Comparison of ENCODE assay signal across 15 cellular contexts in the genomic region with DNA sequence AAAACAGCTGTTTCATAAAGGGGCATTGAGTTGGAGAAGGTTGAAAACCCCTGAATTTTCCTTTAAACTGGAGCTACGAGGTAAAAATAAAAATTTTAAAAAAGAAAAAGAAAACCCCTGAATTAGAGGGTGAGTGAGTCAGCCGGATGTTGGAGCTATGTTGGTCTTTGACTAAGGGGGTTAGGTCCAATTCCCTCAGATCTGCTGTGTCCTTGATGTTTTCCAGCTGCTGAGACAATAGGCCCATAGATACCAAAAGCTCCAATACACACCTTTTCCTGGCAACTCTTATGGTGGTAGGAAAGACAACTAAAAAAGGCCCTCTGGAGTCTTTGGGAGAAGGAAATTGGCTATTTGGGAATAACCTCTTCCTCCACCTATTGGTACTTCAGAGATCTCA.
DNase-seq lines count a peak whose midpoint lies in the region; ATAC-seq and TF ChIP-seq lines count a peak whose summit lies in the region.
"Had no signal": no experiment of that assay in that cellular context is flagged by ENCODE, and none has a peak within 500 bp of the region (broad histone marks: within the 10 kb centered on the region; RNA-seq: fewer than 3 reads in every experiment).

No MANE protein-coding gene starts in this region.

- H3K4me1 Mint-ChIP-seq in osteocyte (ENCODE audit: unreplicated experiment), result peaks cover 88% of the 10 kb centered on the region

- H3K27ac Mint-ChIP-seq in osteocyte (ENCODE audit: unreplicated experiment), result peak overlapping the region; percentile 98
- H3K27ac Mint-ChIP-seq: activated T-helper 2 cell treated with anti-CD3 and anti-CD28 coated beads, Interferon-gamma antibody, Interleukin-2, Interleukin-4, amounts not matched to agents 10 μg/mL and 5 μg/mL and 100 μg/mL, durations not matched to agents 14 hours and 24 hours and 36 hours; natural killer cell treated with Interleukin-12 subunit alpha and Interleukin-12 subunit beta and Interleukin-15 and Interleukin-18, amount 100 ng/mL, for 72 hours had no signal

- CTCF ChIA-PET in HEK293T (lab: Yijun Ruan, JAX), result no interaction called here

- POLR2A ChIA-PET in HEK293T (lab: Yijun Ruan, JAX), result no interaction called here

- no peak overlapping the region for H3K4me3 Mint-ChIP-seq in osteocyte (ENCODE audit: unreplicated experiment)
- H3K4me3 Mint-ChIP-seq: natural killer cell treated with Interleukin-12 subunit alpha and Interleukin-12 subunit beta and Interleukin-15 and Interleukin-18, amount 100 ng/mL, for 72 hours had no signal

- peaks cover 12% of the 10 kb centered on the region for H3K36me3 Mint-ChIP-seq in osteocyte (ENCODE audit: unreplicated experiment)

- H3K4me3 ChIP-seq in RWPE2 (ENCODE audit: severe bottlenecking), result no peak overlapping the region

- H3K27me3 ChIP-seq in RWPE2 (ENCODE audit: insufficient read depth, poor library complexity, severe bottlenecking), result no peaks in the 10 kb centered on the region

- no peaks in the 10 kb centered on the region for H3K9me3 Mint-ChIP-seq in osteocyte (ENCODE audit: unreplicated experiment)
- H3K9me3 Mint-ChIP-seq: activated T-helper 2 cell treated with anti-CD3 and anti-CD28 coated beads, Interferon-gamma antibody, Interleukin-2, Interleukin-4, amounts not matched to agents 10 μg/mL and 5 μg/mL and 100 μg/mL, durations not matched to agents 14 hours and 24 hours and 36 hours; natural killer cell treated with Interleukin-12 subunit alpha and Interleukin-12 subunit beta and Interleukin-15 and Interleukin-18, amount 100 ng/mL, for 72 hours had no signal

- H3K36me3 ChIP-seq in RWPE2 (ENCODE audit: low read depth), result no peaks in the 10 kb centered on the region

- no peaks in the 10 kb centered on the region for H3K27me3 Mint-ChIP-seq in osteocyte (ENCODE audit: unreplicated experiment)
- H3K27me3 Mint-ChIP-seq: natural killer cell treated with Interleukin-12 subunit alpha and Interleukin-12 subunit beta and Interleukin-15 and Interleukin-18, amount 100 ng/mL, for 72 hours had no signal

- H3K27ac ChIP-seq in RWPE2 (ENCODE audit: poor library complexity, severe bottlenecking), result peak overlapping the region; percentile 96

- DNase-seq in ELR (ENCODE audit: low read depth), result peak; percentile 58
- no peak for DNase-seq in RWPE2 (ENCODE audit: low spot score)
- DNase-seq in dermis microvascular lymphatic vessel endothelial cell (ENCODE audit: low read depth in 2 of 2), result peak; percentile 71 to 82
- no peak for DNase-seq in osteocyte (ENCODE audit: extremely low spot score, unreplicated experiment)
- no peak for DNase-seq in HEK293T (ENCODE audit: extremely low spot score)
- DNase-seq in DMS 273 (lab: John Stamatoyannopoulos, UW; ENCODE audit: unreplicated experiment), result no peak
- DNase-seq in NCI-H82 (lab: John Stamatoyannopoulos, UW), result no peak
- DNase-seq: activated CD4-positive, CD25-positive, alpha-beta regulatory T cell; activated CD8-positive, alpha-beta memory T cell treated with anti-CD3 and anti-CD28 coated beads for 24 hours; DMS153; NCI-H526 had no signal

- no peak for ATAC-seq in RWPE2 (ENCODE audit: low read depth)
- no peak for ATAC-seq in HG02885 (IDR thresholded peaks at IDR 0.05; ENCODE audit: poor library complexity, unreplicated experiment)
- ATAC-seq: natural killer cell treated with Interleukin-12 subunit alpha and Interleukin-12 subunit beta and Interleukin-15 and Interleukin-18, amount 100 ng/mL, for 72 hours; Panc1 had no signal

- H3K9me3 ChIP-seq in RWPE2 (ENCODE audit: severe bottlenecking), result no peaks in the 10 kb centered on the region

- peaks cover 66% of the 10 kb centered on the region for H3K4me1 ChIP-seq in RWPE2 (ENCODE audit: insufficient read depth, poor library complexity, severe bottlenecking)

- TF ChIP-seq CTCF in RWPE2 (IDR thresholded peaks at IDR 0.05; ENCODE audit: poor library complexity, severe bottlenecking) (no peak), osteocyte (IDR thresholded peaks at IDR 0.05) (no peak)

TF ChIP-seq in HEK293T, 16 proteins besides CTCF, POLR2A, EP300 and RAD21:
- TF ChIP-seq HDGF (IDR thresholded peaks at IDR 0.05; ENCODE audit: borderline replicate concordance) (no peak), ZNF384 (IDR thresholded peaks at IDR 0.05) (no peak), FOXA1 (IDR thresholded peaks at IDR 0.05) (no peak), LEF1 (IDR thresholded peaks at IDR 0.05; ENCODE audit: borderline replicate concordance) (no peak), SP1 (IDR thresholded peaks at IDR 0.05) (no peak), NFRKB (IDR thresholded peaks at IDR 0.05) (no peak), FOXK2 (IDR thresholded peaks at IDR 0.05) (no peak), ARNT (IDR thresholded peaks at IDR 0.05) (no peak), TARDBP (IDR thresholded peaks at IDR 0.05) (no peak), CTBP1 (IDR thresholded peaks at IDR 0.05; ENCODE audit: borderline replicate concordance) (no peak), FOXM1 (IDR thresholded peaks at IDR 0.05; ENCODE audit: borderline replicate concordance) (no peak), L3MBTL2 (conservative IDR thresholded peaks at IDR 0.05) (no peak), SUZ12 (IDR thresholded peaks at IDR 0.05) (no peak), BHLHE40 (IDR thresholded peaks at IDR 0.05; ENCODE audit: borderline replicate concordance) (no peak), ELF4 (IDR thresholded peaks at IDR 0.05) (no peak)
- TF ChIP-seq, protein P1, sequence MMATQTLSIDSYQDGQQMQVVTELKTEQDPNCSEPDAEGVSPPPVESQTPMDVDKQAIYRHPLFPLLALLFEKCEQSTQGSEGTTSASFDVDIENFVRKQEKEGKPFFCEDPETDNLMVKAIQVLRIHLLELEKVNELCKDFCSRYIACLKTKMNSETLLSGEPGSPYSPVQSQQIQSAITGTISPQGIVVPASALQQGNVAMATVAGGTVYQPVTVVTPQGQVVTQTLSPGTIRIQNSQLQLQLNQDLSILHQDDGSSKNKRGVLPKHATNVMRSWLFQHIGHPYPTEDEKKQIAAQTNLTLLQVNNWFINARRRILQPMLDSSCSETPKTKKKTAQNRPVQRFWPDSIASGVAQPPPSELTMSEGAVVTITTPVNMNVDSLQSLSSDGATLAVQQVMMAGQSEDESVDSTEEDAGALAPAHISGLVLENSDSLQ (IDR thresholded peaks at IDR 0.05), result no peak

Comparison
In these comparisons a context has a peak if more than half of its experiments do, and no peak if none do; other contexts are left out.
1. DNase-seq: peak in ELR (single experiment) and dermis microvascular lymphatic vessel endothelial cell (2 of 2); none in RWPE2 (single experiment), osteocyte (single experiment), HEK293T (single experiment), DMS 273 (single experiment) and NCI-H82 (single experiment).